Comparison of ENCODE assay signal across 13 cellular contexts in genomic region chr17:74752415-74752814, GRCh38. TPM values are rescaled to one million over a fixed set of nuclear protein-coding genes. Genes with fewer than 3 reads are reported as not detected.
DNase-seq lines count a peak whose midpoint lies in the region; ATAC-seq, FAIRE-seq and TF ChIP-seq lines count a peak whose summit lies in the region.
"Had no signal": no experiment of that assay in that cellular context is flagged by ENCODE, and none has a peak within 500 bp of the region (broad histone marks: within the 10 kb centered on the region; RNA-seq: fewer than 3 reads in every experiment).

No MANE protein-coding gene starts in this region.

- TF ChIP-seq EP300 in upper lobe of left lung (IDR thresholded peaks at IDR 0.05), result no peak

- no peak for ATAC-seq in GM23338
- ATAC-seq in naive thymus-derived CD8-positive, alpha-beta T cell, result no peak
- ATAC-seq in upper lobe of left lung (ENCODE audit: low FRiP score in 2 of 2), result no peak
- ATAC-seq in left ventricle myocardium superior, result no peak
- ATAC-seq in GM21619 (IDR thresholded peaks at IDR 0.05; ENCODE audit: unreplicated experiment), result no peak

- H3K27me3 ChIP-seq in BLaER1, result peaks cover 18% of the 10 kb centered on the region; the same call in 1 of the 2 replicates
- no peaks in the 10 kb centered on the region for H3K27me3 ChIP-seq in GM23338 (ENCODE audit: insufficient read depth)
- H3K27me3 ChIP-seq in upper lobe of left lung, result no peaks in the 10 kb centered on the region
- H3K27me3 ChIP-seq: ascending aorta had no signal

- H3K4me1 ChIP-seq in BLaER1 (peaks cover 80% of the 10 kb centered on the region), GM23338 (ENCODE audit: insufficient read depth) (peaks cover 30% of the 10 kb centered on the region), upper lobe of left lung (peaks cover 30 to 68% (median 44%) of the 10 kb centered on the region in 4 donors)

- peaks cover 84% of the 10 kb centered on the region for H3K79me2 ChIP-seq in GM23338 (replicated peaks; ENCODE audit: insufficient read depth)

- H3K27ac Mint-ChIP-seq in GM23338, result 0 out of 2 replicates have a peak overlapping the region, but pooled peaks have one; percentile 37
- peak overlapping the region; percentile 68 for H3K27ac Mint-ChIP-seq in activated naive CD8-positive, alpha-beta T cell treated with anti-CD3 and anti-CD28 coated beads for 36 hours
- H3K27ac Mint-ChIP-seq in naive thymus-derived CD8-positive, alpha-beta T cell, result peak overlapping the region; percentile 71 to 97 (median 92)

- no peak for FAIRE-seq in GM12892 (lab: Jason Lieb, UNC)

- H3K4me2 ChIP-seq in BLaER1 (peak overlapping the region; percentile 51; the same call in 1 of the 2 replicates), GM23338 (no peak overlapping the region)

- no peak overlapping the region for H2AFZ ChIP-seq in GM23338

- H3K27me3 Mint-ChIP-seq in GM23338 (ENCODE audit: insufficient read depth, low read depth, poor library complexity), result peaks cover 21% of the 10 kb centered on the region
- H3K27me3 Mint-ChIP-seq in activated naive CD8-positive, alpha-beta T cell treated with anti-CD3 and anti-CD28 coated beads for 36 hours, result no peaks in the 10 kb centered on the region
- no peaks in the 10 kb centered on the region for H3K27me3 Mint-ChIP-seq in naive thymus-derived CD8-positive, alpha-beta T cell

- TF ChIP-seq POLR2A in upper lobe of left lung (IDR thresholded peaks at IDR 0.05), result no peak
- no peak for TF ChIP-seq POLR2A in GM12892 (IDR thresholded peaks at IDR 0.05; ENCODE audit: low read depth, low read length)

- 80 to 83% methylated on average over 9 of the region's 9 CpGs for WGBS in upper lobe of left lung, 2 donors

- H3K9me3 Mint-ChIP-seq in GM23338, result no peaks in the 10 kb centered on the region
- H3K9me3 Mint-ChIP-seq in activated naive CD8-positive, alpha-beta T cell treated with anti-CD3 and anti-CD28 coated beads for 36 hours, result no peaks in the 10 kb centered on the region
- H3K9me3 Mint-ChIP-seq in naive thymus-derived CD8-positive, alpha-beta T cell, result no peaks in the 10 kb centered on the region

- peaks cover 44% of the 10 kb centered on the region for H3K4me1 Mint-ChIP-seq in GM23338
- H3K4me1 Mint-ChIP-seq in activated naive CD8-positive, alpha-beta T cell treated with anti-CD3 and anti-CD28 coated beads for 36 hours, result peaks cover 56% of the 10 kb centered on the region
- peaks cover 38 to 80% (median 73%) of the 10 kb centered on the region in 4 donors for H3K4me1 Mint-ChIP-seq in naive thymus-derived CD8-positive, alpha-beta T cell

- H3K4me3 ChIP-seq in BLaER1, result no peak overlapping the region
- H3K4me3 ChIP-seq in GM23338, result no peak overlapping the region
- H3K4me3 ChIP-seq in upper lobe of left lung, result no peak overlapping the region
- H3K4me3 ChIP-seq: ascending aorta had no signal

- H3K36me3 Mint-ChIP-seq in GM23338 (ENCODE audit: low read depth), result peaks cover 16% of the 10 kb centered on the region
- H3K36me3 Mint-ChIP-seq in activated naive CD8-positive, alpha-beta T cell treated with anti-CD3 and anti-CD28 coated beads for 36 hours, result peaks cover 30% of the 10 kb centered on the region
- peaks cover 4 to 36% (median 8%) of the 10 kb centered on the region in 3 donors for H3K36me3 Mint-ChIP-seq in naive thymus-derived CD8-positive, alpha-beta T cell

- H3K36me3 ChIP-seq in BLaER1 (peaks cover 7% of the 10 kb centered on the region; the same call in 1 of the 2 replicates), GM23338 (ENCODE audit: insufficient read depth) (no peaks in the 10 kb centered on the region), upper lobe of left lung (no peaks in the 10 kb centered on the region)
- H3K36me3 ChIP-seq: ascending aorta had no signal

- no peak overlapping the region for H3K9ac ChIP-seq in BLaER1

- no peak overlapping the region for H3K4me3 Mint-ChIP-seq in GM23338
- peak overlapping the region; percentile 60 for H3K4me3 Mint-ChIP-seq in activated naive CD8-positive, alpha-beta T cell treated with anti-CD3 and anti-CD28 coated beads for 36 hours
- H3K4me3 Mint-ChIP-seq in naive thymus-derived CD8-positive, alpha-beta T cell, result peak overlapping the region; percentile 92 to 100 (median 98)

- H3K9me2 ChIP-seq in GM23338 (ENCODE audit: insufficient read depth), result no peaks in the 10 kb centered on the region

- H3F3A ChIP-seq in GM23338 (replicated peaks; ENCODE audit: low read depth), result peaks cover 6% of the 10 kb centered on the region; the same call in 1 of the 2 replicates

- intact Hi-C loops in left ventricle myocardium superior (cut with micrococcal nuclease), result no loop called here

- POLR2A ChIA-PET in naive thymus-derived CD8-positive, alpha-beta T cell (lab: Charles Lee), result interaction anchor here (8.5 to 13.2 kb wide), 3 partner anchors 15 to 24 kb away, joined by 113 to 231 read pairs (median 200); partner anchors contain the start of genes NAT9 and RAB37

- DNase-seq in GM23338 (ENCODE audit: low spot score) (no peak), upper lobe of left lung (no peak), left ventricle myocardium superior (no peak), GM12892 (ENCODE audit: insufficient read length) (no peak)
- DNase-seq in activated naive CD8-positive, alpha-beta T cell treated with anti-CD3 and anti-CD28 coated beads for 36 hours, result no peak
- DNase-seq in naive thymus-derived CD8-positive, alpha-beta T cell, result no peak
- DNase-seq: GDM1; NCI-H1930; stimulated activated CD4-positive, alpha-beta T cell treated with anti-CD3 and anti-CD28 coated beads, Interleukin-12 subunit alpha, Interleukin-12 subunit beta, amount 100 ng/mL, for 4 hours had no signal

- H3K27ac ChIP-seq in BLaER1 (no peak overlapping the region), GM23338 (ENCODE audit: low read depth) (no peak overlapping the region), upper lobe of left lung (peak overlapping the region in 2 of 4 donors; percentile 55 to 88)
- H3K27ac ChIP-seq: ascending aorta had no signal

- no peaks in the 10 kb centered on the region for H3K9me3 ChIP-seq in BLaER1
- H3K9me3 ChIP-seq in upper lobe of left lung, result no peaks in the 10 kb centered on the region
- H3K9me3 ChIP-seq: ascending aorta had no signal

- TF ChIP-seq CTCF in GM23338 (conservative IDR thresholded peaks at IDR 0.05; ENCODE audit: low read depth in 2 of 2), result no peak
- no peak for TF ChIP-seq CTCF in upper lobe of left lung (IDR thresholded peaks at IDR 0.05)

- H4K20me1 ChIP-seq in BLaER1 (peaks cover 89% of the 10 kb centered on the region), GM23338 (replicated peaks; ENCODE audit: insufficient read depth) (peaks cover 62% of the 10 kb centered on the region)

TF ChIP-seq in GM23338, 12 proteins besides CTCF, POLR2A, EP300 and RAD21:
- TF ChIP-seq EZH2 (IDR thresholded peaks at IDR 0.05; ENCODE audit: low read depth, unreplicated experiment) (no peak), ZNF114 (CRISPR knock-in tag; IDR thresholded peaks at IDR 0.05) (no peak)
TF ChIP-seq in GM23338: peak in this region for 0.

RNA-seq across cellular contexts. Expression of gene NHERF1, which starts 4.0 kb away (rescaled TPM):
- total RNA-seq in GM23338 (2014; rRNA removed; shearing (Covaris generic)), result 85.8 and 100 TPM in 2 replicates
- polyA plus RNA-seq in GM23338 (2016; fragmentation: Nextera tagmentation; extraction: Ambion mirVana), result 48.8 and 49.3 TPM in 2 replicates
- total RNA-seq in activated naive CD8-positive, alpha-beta T cell treated with anti-CD3 and anti-CD28 coated beads for 36 hours, result 100 to 1,000 TPM; 124 to 127 TPM
- total RNA-seq in naive thymus-derived CD8-positive, alpha-beta T cell, result 100 to 1,000 TPM; 158 to 164 TPM
- polyA plus RNA-seq in naive thymus-derived CD8-positive, alpha-beta T cell, result 100 to 1,000 TPM; 277 to 351 (median 324) TPM
- 10 to 100 TPM; 21.6 to 49.4 (median 34.8) TPM for total RNA-seq in upper lobe of left lung
- 16.0 TPM for total RNA-seq in left ventricle myocardium superior
- 26.2 TPM for polyA plus RNA-seq in GM12892 (2012; ENCODE audit: missing spikeins)

RNA-seq across cellular contexts. Expression of gene RAB37, which starts 15.4 kb away (rescaled TPM):
- 3.4 and 5.2 TPM in 2 replicates for total RNA-seq in GM23338 (2014; rRNA removed; shearing (Covaris generic))
- 3.3 and 3.6 TPM in 2 replicates for polyA plus RNA-seq in GM23338 (2016; fragmentation: Nextera tagmentation; extraction: Ambion mirVana)
- 1 to 10 TPM; 1.8 TPM for total RNA-seq in activated naive CD8-positive, alpha-beta T cell treated with anti-CD3 and anti-CD28 coated beads for 36 hours
- total RNA-seq in naive thymus-derived CD8-positive, alpha-beta T cell, result 10 to 100 TPM; 34.0 to 35.9 TPM
- polyA plus RNA-seq in naive thymus-derived CD8-positive, alpha-beta T cell, result 100 to 1,000 TPM in 1 of 3 donors, 10 to 100 TPM in 2; 55.3 to 108 (median 76.0) TPM
- total RNA-seq in upper lobe of left lung (1 to 10 TPM; 1.1 to 7.1 (median 3.7) TPM), left ventricle myocardium superior (2.8 TPM)
- 10.3 TPM for polyA plus RNA-seq in GM12892 (2012; ENCODE audit: missing spikeins)
- total RNA-seq: glomerular endothelial cell had no signal

RNA-seq across cellular contexts. Expression of gene NAT9, which starts 23.7 kb away (rescaled TPM):
- total RNA-seq in GM23338 (2014; rRNA removed; shearing (Covaris generic)), result 37.5 and 62.1 TPM in 2 replicates
- 30.7 and 37.3 TPM in 2 replicates for polyA plus RNA-seq in GM23338 (2016; fragmentation: Nextera tagmentation; extraction: Ambion mirVana)
- 10 to 100 TPM; 39.9 to 41.6 TPM for total RNA-seq in activated naive CD8-positive, alpha-beta T cell treated with anti-CD3 and anti-CD28 coated beads for 36 hours
- total RNA-seq in naive thymus-derived CD8-positive, alpha-beta T cell, result 10 to 100 TPM; 66.5 to 71.5 TPM
- 10 to 100 TPM in 2 of 3 donors, 1 to 10 TPM in 1; 9.8 to 28.3 (median 20.2) TPM for polyA plus RNA-seq in naive thymus-derived CD8-positive, alpha-beta T cell
- total RNA-seq in upper lobe of left lung (10 to 100 TPM; 16.1 to 78.6 (median 41.7) TPM), left ventricle myocardium superior (21.1 TPM)
- polyA plus RNA-seq in GM12892 (2012; ENCODE audit: missing spikeins), result 36.4 TPM

RNA-seq across cellular contexts. Expression of gene CD300LF, which starts 39.7 kb away (rescaled TPM):
- not detected in 2 replicates for total RNA-seq in GM23338 (2014; rRNA removed; shearing (Covaris generic))
- polyA plus RNA-seq in GM23338 (2016; fragmentation: Nextera tagmentation; extraction: Ambion mirVana), result not detected in 2 replicates
- not detected for total RNA-seq in activated naive CD8-positive, alpha-beta T cell treated with anti-CD3 and anti-CD28 coated beads for 36 hours
- under 1 TPM in 1 of 2 experiments, not detected in 1; 0.36 TPM for total RNA-seq in naive thymus-derived CD8-positive, alpha-beta T cell
- not detected for polyA plus RNA-seq in naive thymus-derived CD8-positive, alpha-beta T cell
- total RNA-seq in upper lobe of left lung (10 to 100 TPM; 14.5 to 70.2 (median 33.4) TPM), left ventricle myocardium superior (not detected)
- polyA plus RNA-seq in GM12892 (2012; ENCODE audit: missing spikeins), result not detected
- total RNA-seq: ascending aorta, glomerular endothelial cell had no signal

Comparison
In these comparisons a context has a peak if more than half of its experiments do, and no peak if none do; other contexts are left out.
1. H3K27ac Mint-ChIP-seq: peak in every context shown above with its lines; median percentile 92 in naive thymus-derived CD8-positive, alpha-beta T cell; 68 in activated naive CD8-positive, alpha-beta T cell treated with anti-CD3 and anti-CD28 coated beads for 36 hours; 37 in GM23338.